15 cellular contexts compared by ENCODE assay signal in genomic region chr4:4871267-4872147, GRCh38. TPM values are rescaled to one million over a fixed set of nuclear protein-coding genes. Genes with fewer than 3 reads are reported as not detected.
DNase-seq lines count a peak whose midpoint lies in the region; ATAC-seq and TF ChIP-seq lines count a peak whose summit lies in the region.
"Had no signal": no experiment of that assay in that cellular context is flagged by ENCODE, and none has a peak within 500 bp of the region (broad histone marks: within the 10 kb centered on the region; RNA-seq: fewer than 3 reads in every experiment).

No MANE protein-coding gene starts in this region.

- no peak for ATAC-seq in HG03342 (IDR thresholded peaks at IDR 0.05; ENCODE audit: unreplicated experiment)
- ATAC-seq: stimulated activated memory B cell treated with anti-CD40 and anti-IgM and Interleukin-4, amounts not matched to agents 10 μg/mL and 1 μg/mL and 100 μg/mL, for 72 hours had no signal

- peaks cover 0 to 39% (median 16%) of the 10 kb centered on the region in 4 donors for H3K4me1 ChIP-seq in tibial artery
- peaks cover under 1% of the 10 kb centered on the region for H3K4me1 ChIP-seq in effector memory CD4-positive, alpha-beta T cell (ENCODE audit: control insufficient read depth, insufficient read depth, low read length, poor library complexity, severe bottlenecking)

- H3K36me3 ChIP-seq in tibial artery: no peaks in the 10 kb centered on the region
- no peaks in the 10 kb centered on the region for H3K36me3 ChIP-seq in effector memory CD4-positive, alpha-beta T cell (ENCODE audit: control insufficient read depth, insufficient read depth, low read length)

- intact Hi-C loops in tibial artery (cut with DNase I; ENCODE audit: low total_unique reads): no loop called here

- H3K27me3 ChIP-seq in tibial artery: peaks cover 0 to 97% of the 10 kb centered on the region in 2 donors
- peaks cover 48% of the 10 kb centered on the region for H3K27me3 ChIP-seq in effector memory CD4-positive, alpha-beta T cell (replicated peaks; ENCODE audit: control insufficient read depth, insufficient read depth, low read length, poor library complexity, severe bottlenecking)

- no peak overlapping the region for H3K27ac ChIP-seq in tibial artery
- no peak overlapping the region for H3K27ac ChIP-seq in effector memory CD4-positive, alpha-beta T cell (ENCODE audit: insufficient read depth, low read length, poor library complexity, severe bottlenecking)

- peak overlapping the region in 4 of 5 experiments; percentile 8 to 77 (median 58) for H3K4me3 Mint-ChIP-seq in brain
- peak overlapping the region; percentile 70 for H3K4me3 Mint-ChIP-seq in nephron progenitor cell
- H3K4me3 Mint-ChIP-seq: CD4-positive, alpha-beta T cell; stimulated activated memory B cell treated with anti-CD40 and anti-IgM and Interleukin-4, amounts not matched to agents 10 μg/mL and 1 μg/mL and 100 μg/mL, for 72 hours had no signal

- peaks cover 30% of the 10 kb centered on the region for H3K4me1 Mint-ChIP-seq in brain
- H3K4me1 Mint-ChIP-seq in nephron progenitor cell: peaks cover 42% of the 10 kb centered on the region

- no peak overlapping the region for H3K4me3 ChIP-seq in tibial artery
- no peak overlapping the region for H3K4me3 ChIP-seq in effector memory CD4-positive, alpha-beta T cell (ENCODE audit: insufficient read depth, low read depth, low read length, poor library complexity, severe bottlenecking)
- H3K4me3 ChIP-seq: lung had no signal

- H3K27me3 Mint-ChIP-seq in brain (no peaks in the 10 kb centered on the region), nephron progenitor cell (ENCODE audit: low read depth, poor library complexity) (peaks cover 9% of the 10 kb centered on the region)

- TF ChIP-seq CTCF in GM20000 (IDR thresholded peaks at IDR 0.05; ENCODE audit: extremely low read depth, missing control alignments): no peak
- TF ChIP-seq CTCF in brain (conservative IDR thresholded peaks at IDR 0.05): no peak
- no peak for TF ChIP-seq CTCF in nephron progenitor cell (IDR thresholded peaks at IDR 0.05)
- TF ChIP-seq CTCF in tibial artery (IDR thresholded peaks at IDR 0.05): no peak

- peak; percentile 55 for DNase-seq in AG20443 (ENCODE audit: low spot score)
- peak; percentile 37 for DNase-seq in GM20000 (ENCODE audit: low spot score)
- DNase-seq in nephron progenitor cell: peak; percentile 37
- DNase-seq in tibial artery: no peak
- no peak for DNase-seq in effector memory CD4-positive, alpha-beta T cell
- DNase-seq: activated CD8-positive, alpha-beta memory T cell treated with anti-CD3 and anti-CD28 coated beads for 24 hours; CD4-positive, alpha-beta T cell; dermis blood vessel endothelial cell; Kasumi-1; NCI-H146; NCI-H446 had no signal

- H3K36me3 Mint-ChIP-seq in brain (no peaks in the 10 kb centered on the region), nephron progenitor cell (ENCODE audit: low read depth) (no peaks in the 10 kb centered on the region)
- H3K36me3 Mint-ChIP-seq: stimulated activated memory B cell treated with anti-CD40 and anti-IgM and Interleukin-4, amounts not matched to agents 10 μg/mL and 1 μg/mL and 100 μg/mL, for 72 hours had no signal

- H3K9me3 Mint-ChIP-seq in brain (peaks cover 0 to 12% (median 2%) of the 10 kb centered on the region in 5 experiments), nephron progenitor cell (no peaks in the 10 kb centered on the region)
- H3K9me3 Mint-ChIP-seq: CD4-positive, alpha-beta T cell had no signal

- no peaks in the 10 kb centered on the region for H3K9me3 ChIP-seq in tibial artery
- H3K9me3 ChIP-seq in effector memory CD4-positive, alpha-beta T cell (ENCODE audit: control insufficient read depth, low read length): no peaks in the 10 kb centered on the region

- H3K27ac Mint-ChIP-seq in brain: peak overlapping the region in 1 of 5 experiments; percentile 22
- no peak overlapping the region for H3K27ac Mint-ChIP-seq in nephron progenitor cell
- H3K27ac Mint-ChIP-seq: CD4-positive, alpha-beta T cell; stimulated activated memory B cell treated with anti-CD40 and anti-IgM and Interleukin-4, amounts not matched to agents 10 μg/mL and 1 μg/mL and 100 μg/mL, for 72 hours had no signal

RNA-seq across cellular contexts. Expression of gene MSX1, which starts 12.0 kb away (rescaled TPM):
- 4.8 TPM for polyA plus RNA-seq in brain (ENCODE audit: insufficient read depth, low read depth, low replicate concordance)

Comparison
In these comparisons a context has a peak if more than half of its experiments do, and no peak if none do; other contexts are left out.
1. DNase-seq: peak in AG20443 (single experiment), GM20000 (single experiment) and nephron progenitor cell (single experiment); none in tibial artery (0 of 2) and effector memory CD4-positive, alpha-beta T cell (0 of 3).